ENCODE assay signal across 12 cellular contexts in the genomic region with DNA sequence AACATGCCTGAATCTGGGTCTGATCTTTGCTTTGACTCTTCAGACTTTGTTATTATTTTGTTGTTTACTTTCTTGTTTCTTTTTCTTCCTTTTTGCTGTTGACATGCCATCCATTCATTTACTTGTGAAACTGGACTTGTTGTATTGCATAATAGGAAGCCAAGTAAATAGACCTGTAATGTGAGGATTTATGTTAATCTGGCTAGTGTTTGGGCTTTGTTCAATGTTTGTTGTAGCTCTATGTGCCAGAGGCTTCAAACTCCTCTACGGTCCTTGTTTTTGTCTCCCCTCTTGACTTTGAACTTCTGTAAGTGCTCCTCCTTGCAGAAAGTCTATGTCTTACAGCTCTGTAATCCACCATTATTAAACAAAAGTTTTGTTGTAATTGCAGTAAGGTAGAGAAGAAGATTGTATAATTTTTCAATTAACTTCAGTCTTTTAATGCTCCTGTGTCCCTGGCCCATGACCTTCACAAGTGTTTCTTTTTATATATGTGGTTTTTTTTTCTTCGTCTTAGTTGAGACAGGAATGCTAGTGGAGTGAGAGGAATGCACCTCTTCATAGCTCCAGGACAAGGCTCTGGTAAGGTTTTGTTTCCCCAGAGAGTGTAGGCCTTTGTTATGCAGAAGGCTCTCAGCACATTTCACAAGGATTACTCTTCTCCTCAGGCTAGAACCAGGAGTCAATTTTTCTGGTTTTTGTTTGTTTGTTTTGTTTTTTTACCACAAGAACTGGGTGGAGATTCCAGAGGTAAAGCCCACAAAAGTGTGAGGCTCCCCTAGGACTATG.
DNase-seq lines count a peak whose midpoint lies in the region; ATAC-seq, FAIRE-seq and TF ChIP-seq lines count a peak whose summit lies in the region.
"Had no signal": no experiment of that assay in that cellular context is flagged by ENCODE, and none has a peak within 500 bp of the region (broad histone marks: within the 10 kb centered on the region; RNA-seq: fewer than 3 reads in every experiment).

No MANE protein-coding gene starts in this region.

- no peak overlapping the region for H4K8ac ChIP-seq in H9 (replicated peaks; ENCODE audit: insufficient read length, low read depth, low read length)

- H3K9me3 Mint-ChIP-seq in H9, result peaks cover 49 to 50% of the 10 kb centered on the region in 2 experiments
- H3K9me3 Mint-ChIP-seq: activated T-cell treated with anti-CD3 and anti-CD28 coated beads, Interleukin-2, amount 50 U/mL, for 24 hours had no signal

- H3K79me1 ChIP-seq in H9 (ENCODE audit: insufficient read depth, low read depth, low read length, poor library complexity, severe bottlenecking), result no peaks in the 10 kb centered on the region

- H2BK15ac ChIP-seq in H9 (ENCODE audit: low read depth, low read length), result no peak overlapping the region

- H3K4me1 ChIP-seq in H9 (ENCODE audit: insufficient read depth, low read length), result peaks cover 3% of the 10 kb centered on the region; the same call in 1 of the 2 replicates
- H3K4me1 ChIP-seq in pancreas, result no peaks in the 10 kb centered on the region

- no peak for FAIRE-seq in HTR-8/SVneo (lab: Jason Lieb, UNC)
- FAIRE-seq in pancreas (lab: Jason Lieb, UNC), result no peak

- no peak overlapping the region for H3K23ac ChIP-seq in H9 (ENCODE audit: insufficient read length, low read depth, low read length)

- peak overlapping the region; percentile 62 for H3K18ac ChIP-seq in H9 (ENCODE audit: insufficient read length, low read depth, low read length)

- no peak overlapping the region for H2BK5ac ChIP-seq in H9 (ENCODE audit: insufficient read length, low read length)

- H2AFZ ChIP-seq in H9 (ENCODE audit: low read length), result no peak overlapping the region

- no peak overlapping the region for H4K91ac ChIP-seq in H9 (ENCODE audit: insufficient read length, low read depth, low read length)

- peaks cover 20% of the 10 kb centered on the region for H3K9me3 ChIP-seq in H9 (ENCODE audit: control insufficient read depth, low read depth, low read length)
- no peaks in the 10 kb centered on the region for H3K9me3 ChIP-seq in pancreas
- H3K9me3 ChIP-seq: psoas muscle had no signal

- H3K14ac ChIP-seq in H9 (ENCODE audit: insufficient read depth, low read length), result no peak overlapping the region

- WGBS in H9 (ENCODE audit: extremely low coverage, insufficient read length, low lambda C conversion rate), result no CpG with 5 or more reads among the region's 2 CpGs
- 62 to 64% methylated on average over 2 of the region's 2 CpGs for WGBS in pancreas, 2 donors

- peak; percentile 65 for DNase-seq in H9
- DNase-seq in astrocyte of the hippocampus (ENCODE audit: low read depth, low spot score), result peak; percentile 93
- peak; percentile 89 for DNase-seq in iPS DF 19.7 (ENCODE audit: low read depth, low spot score)
- peak; percentile 97 for DNase-seq in renal cortical epithelial cell (ENCODE audit: low read depth)
- no peak for DNase-seq in HTR-8/SVneo (ENCODE audit: insufficient read length, low spot score)
- no peak for DNase-seq in pancreas
- DNase-seq in inferior parietal cortex (ENCODE audit: extremely low spot score), result no peak
- DNase-seq in DMS153 treated with DMSO at 0.1 percent for 48 hours (lab: John Stamatoyannopoulos, UW; ENCODE audit: unreplicated experiment), result no peak
- DNase-seq: activated T-cell treated with anti-CD3 and anti-CD28 coated beads, Interleukin-2, amount 50 U/mL, for 24 hours; DND-41; NCI-H1417 treated with DMSO at 0.1 percent for 48 hours; psoas muscle had no signal

- no peaks in the 10 kb centered on the region for H3K79me2 ChIP-seq in H9 (ENCODE audit: insufficient read depth, low read length)

- no peaks in the 10 kb centered on the region for H3K36me3 ChIP-seq in pancreas

- intact Hi-C loops in pancreas (cut with DNase I), result loop anchor here in 1 of 3 donors (10.0 kb wide), 1 partner anchor 551 kb away; no protein-coding TSS in a partner anchor

- ATAC-seq in pancreas, result no peak
- ATAC-seq: psoas muscle had no signal

- peak overlapping the region; percentile 92 to 98 (median 97) for H3K27ac Mint-ChIP-seq in H9
- H3K27ac Mint-ChIP-seq: activated T-cell treated with anti-CD3 and anti-CD28 coated beads, Interleukin-2, amount 50 U/mL, for 24 hours had no signal

- H3K36me3 Mint-ChIP-seq in H9 (ENCODE audit: insufficient read depth in 1 of 3, low read depth in 3 of 3), result peaks cover 35 to 55% (median 46%) of the 10 kb centered on the region in 3 experiments

- no peak overlapping the region for H3T11ph ChIP-seq in H9 (ENCODE audit: low read length)

- no peak overlapping the region for H2BK12ac ChIP-seq in H9 (ENCODE audit: insufficient read length, low read depth, low read length)

- H3K4ac ChIP-seq in H9 (ENCODE audit: low read depth, low read length), result no peak overlapping the region

- H3K23me2 ChIP-seq in H9 (ENCODE audit: insufficient read length, low read depth, low read length, poor library complexity, severe bottlenecking), result no peaks in the 10 kb centered on the region

- no peak overlapping the region for H3K4me3 ChIP-seq in pancreas
- H3K4me3 ChIP-seq: psoas muscle had no signal

- H4K20me1 ChIP-seq in H9 (ENCODE audit: control insufficient read depth, insufficient read depth, insufficient read length), result no peaks in the 10 kb centered on the region

- H4K5ac ChIP-seq in H9 (ENCODE audit: insufficient read length, low read depth, low read length), result no peak overlapping the region

- no peak overlapping the region for H3K9ac ChIP-seq in H9 (ENCODE audit: extremely low read depth, insufficient read length, low read length)

- H3K4me2 ChIP-seq in H9 (ENCODE audit: insufficient read depth, insufficient read length, low read length), result no peak overlapping the region

- no peaks in the 10 kb centered on the region for H3K27me3 ChIP-seq in H9 (ENCODE audit: insufficient read depth, low read length)
- H3K27me3 ChIP-seq in pancreas, result no peaks in the 10 kb centered on the region

- H3K4me3 Mint-ChIP-seq in H9, result peak overlapping the region in 1 of 2 experiments; percentile 14; a peak in 2 of 5 replicates
- H3K4me3 Mint-ChIP-seq: activated T-cell treated with anti-CD3 and anti-CD28 coated beads, Interleukin-2, amount 50 U/mL, for 24 hours had no signal

- no peaks in the 10 kb centered on the region for H3K27me3 Mint-ChIP-seq in H9 (ENCODE audit: low read depth)

- TF ChIP-seq CTCF in H9 (conservative IDR thresholded peaks at IDR 0.05) (no peak), pancreas (IDR thresholded peaks at IDR 0.05) (no peak)

- no peak overlapping the region for H2BK120ac ChIP-seq in H9 (ENCODE audit: low read depth, low read length, poor library complexity, severe bottlenecking)

- no peak overlapping the region for H2AK5ac ChIP-seq in H9 (ENCODE audit: insufficient read length, low read length)

- H3K4me1 Mint-ChIP-seq in H9, result peaks cover 38 to 43% of the 10 kb centered on the region in 2 experiments

- H3K27ac ChIP-seq in H9 (ENCODE audit: insufficient read length, low read depth, low read length), result peak overlapping the region; percentile 93
- no peak overlapping the region for H3K27ac ChIP-seq in pancreas
- H3K27ac ChIP-seq: psoas muscle had no signal

- H2BK20ac ChIP-seq in H9 (ENCODE audit: low read depth, low read length, poor library complexity, severe bottlenecking), result no peak overlapping the region

- no peak overlapping the region for H3K56ac ChIP-seq in H9 (ENCODE audit: insufficient read length, low read depth, low read length)

Comparison
In these comparisons a context has a peak if more than half of its experiments do, and no peak if none do; other contexts are left out.
1. DNase-seq: peak in H9 (single experiment), astrocyte of the hippocampus (single experiment), iPS DF 19.7 (single experiment) and renal cortical epithelial cell (single experiment); none in HTR-8/SVneo (single experiment), pancreas (0 of 6), inferior parietal cortex (single experiment) and DMS153 treated with DMSO at 0.1 percent for 48 hours (single experiment).